8 cellular contexts compared by ENCODE assay signal in the genomic region with DNA sequence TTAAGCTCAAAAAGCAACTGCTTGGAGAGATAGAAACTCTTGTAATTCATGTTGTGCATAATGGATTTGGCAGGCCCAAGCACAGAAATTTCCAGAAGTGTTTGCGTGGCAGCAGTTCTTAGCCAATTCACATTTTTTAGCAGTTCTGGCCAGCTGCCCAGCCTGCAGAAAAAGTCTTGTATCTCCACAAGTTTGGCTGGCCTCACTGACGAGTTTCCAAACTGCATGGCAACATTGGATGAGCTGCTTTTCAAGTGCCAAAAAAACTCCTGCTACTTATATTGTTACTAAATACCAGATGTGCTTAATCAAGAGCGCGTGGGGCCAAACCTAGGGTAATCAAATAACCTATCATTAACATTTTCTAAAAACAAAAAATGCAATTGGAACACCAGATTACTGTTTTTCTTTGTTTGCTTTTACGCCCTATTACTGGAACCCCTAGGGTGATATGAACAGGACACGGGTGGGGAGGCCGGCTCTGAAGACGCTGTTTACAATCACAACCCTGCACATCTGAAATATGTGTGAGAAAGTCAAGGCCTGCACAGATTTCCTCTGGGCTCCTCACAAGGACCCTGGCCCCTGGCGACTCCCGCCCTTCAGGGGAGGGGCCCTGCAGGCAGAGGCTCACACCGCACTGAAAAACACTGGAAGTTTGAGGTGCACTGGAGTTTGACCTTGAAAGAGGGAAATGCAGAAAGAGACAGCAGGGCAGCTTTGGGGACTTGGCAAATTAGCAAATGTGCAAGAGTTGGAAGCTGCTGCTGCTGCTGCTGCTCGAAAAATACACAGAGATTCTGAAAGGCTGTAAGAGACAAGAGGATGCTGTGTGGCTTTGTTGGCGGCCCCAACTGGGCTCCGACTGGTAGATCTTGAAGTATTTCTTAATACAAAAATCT. TPM values are rescaled to one million over a fixed set of nuclear protein-coding genes. Genes with fewer than 3 reads are reported as not detected.
A peak's percentile ranks its signal among the peaks of the same experiment; 100 is the strongest.
DNase-seq lines count a peak whose midpoint lies in the region; ATAC-seq and TF ChIP-seq lines count a peak whose summit lies in the region.

No MANE protein-coding gene starts in this region.

- in situ Hi-C loops in GM13977 (cut with MboI; ENCODE audit: low pct_unique_long_range_greater_than_20kb, low sequenced_read_pairs, unreplicated experiment) = no loop called here

- TF ChIP-seq CTCF in AG04449 (IDR thresholded peaks at IDR 0.05; ENCODE audit: insufficient read depth, low read length, missing control alignments) (no peak), epithelial cell of esophagus (IDR thresholded peaks at IDR 0.05; ENCODE audit: insufficient read depth, low read depth, low read length, missing control alignments) (no peak), GM13977 (IDR thresholded peaks at IDR 0.05; ENCODE audit: extremely low read depth, insufficient read depth, missing control alignments) (no peak)

- DNase-seq in AG04449 (ENCODE audit: low read depth, low spot score) = peak; percentile 98
- DNase-seq in NCI-H2171 treated with DMSO at 0.1 percent for 48 hours (lab: John Stamatoyannopoulos, UW) = peak; percentile 56
- DNase-seq in epithelial cell of esophagus (ENCODE audit: low read depth) = peak; percentile 95
- DNase-seq in myocyte (ENCODE audit: low read depth) = peak; percentile 86
- DNase-seq in GM13977 (ENCODE audit: low spot score) = no peak
- DNase-seq in RKO (ENCODE audit: low spot score) = no peak

- H3K4me3 ChIP-seq in AG04449 (ENCODE audit: low read depth, low read length) (no peak overlapping the region), epithelial cell of esophagus (ENCODE audit: low read length) (no peak overlapping the region)

- ATAC-seq in GM18502 (IDR thresholded peaks at IDR 0.05; ENCODE audit: poor library complexity, unreplicated experiment) (no peak), GM21786 (IDR thresholded peaks at IDR 0.05; ENCODE audit: unreplicated experiment) (no peak)

- CTCF ChIA-PET in AG04449 (lab: Yijun Ruan, JAX) = interaction anchor here (1.4 to 3.9 kb wide), 2 partner anchors 11 to 35 kb away, joined by 5 to 14 read pairs; no protein-coding TSS in a partner anchor

- POLR2A ChIA-PET in AG04449 (lab: Yijun Ruan, JAX) = interaction anchor here (0.7 to 1.4 kb wide), 2 partner anchors 19 to 559 kb away, joined by 4 to 5 read pairs; no protein-coding TSS in a partner anchor

RNA-seq across cellular contexts. Expression of a gene that starts 55.2 kb away (rescaled TPM):
- total RNA-seq in myocyte = 14.5 and 14.8 TPM in 2 replicates
- 13.5 TPM for polyA plus RNA-seq in myocyte (2012)

Comparison
In these comparisons a context has a peak if more than half of its experiments do, and no peak if none do; other contexts are left out.
1. DNase-seq: peak in AG04449 (single experiment), NCI-H2171 treated with DMSO at 0.1 percent for 48 hours (single experiment), epithelial cell of esophagus (single experiment) and myocyte (single experiment); none in GM13977 (single experiment) and RKO (single experiment).